Comparison of ENCODE assay signal across 21 cellular contexts in the genomic region with DNA sequence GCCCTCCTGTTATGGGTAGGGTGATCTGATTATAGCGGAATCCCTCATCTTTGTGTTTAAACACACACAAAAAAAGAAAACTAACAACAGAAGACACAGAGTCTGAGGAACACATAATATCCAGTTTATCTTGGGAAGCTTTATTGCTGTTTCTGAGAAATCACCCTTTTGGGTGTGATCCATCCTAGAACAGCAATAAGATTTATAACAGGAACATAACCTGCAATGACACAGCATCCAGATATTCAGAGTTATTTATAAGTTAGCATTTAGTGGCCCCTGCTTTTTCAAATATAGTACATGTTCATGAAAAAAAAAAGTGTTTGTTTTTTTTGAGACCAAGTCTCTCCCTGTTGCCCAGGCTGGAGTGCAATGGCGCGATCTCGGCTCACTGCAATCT.
"Had no signal": no experiment of that assay in that cellular context is flagged by ENCODE, and none has a peak within 500 bp of the region (broad histone marks: within the 10 kb centered on the region; RNA-seq: fewer than 3 reads in every experiment).

No MANE protein-coding gene starts in this region.

- ATAC-seq: activated CD4-positive, alpha-beta T cell treated with anti-CD3 and anti-CD28 coated beads for 36 hours; activated CD8-positive, alpha-beta memory T cell treated with anti-CD3 and anti-CD28 coated beads, Interleukin-2, amount 10 ng/mL, durations not matched to agents 7 days and 5 days; activated CD8-positive, alpha-beta T cell treated with anti-CD3 and anti-CD28 coated beads, Interleukin-2, amount 10 ng/mL, durations not matched to agents 7 days and 5 days; activated naive CD4-positive, alpha-beta T cell treated with anti-CD3 and anti-CD28 coated beads, Interleukin-2, amount 50 U/mL, for 72 hours; esophagus mucosa had no signal

- DNase-seq: activated CD4-positive, alpha-beta memory T cell treated with anti-CD3 and anti-CD28 coated beads for 36 hours; activated CD4-positive, alpha-beta T cell treated with anti-CD3 and anti-CD28 coated beads for 36 hours; activated CD4-positive, alpha-beta T cell treated with anti-CD3 and anti-CD28 coated beads, Interleukin-2, amount 10 ng/mL, durations not matched to agents 24 days and 14 days; activated CD4-positive, CD25-positive, alpha-beta regulatory T cell; activated CD4-positive, CD25-positive, alpha-beta regulatory T cell treated with anti-CD3 and anti-CD28 coated beads, Interleukin-2, amount 50 U/mL, for 72 hours; activated CD8-positive, alpha-beta memory T cell treated with anti-CD3 and anti-CD28 coated beads, Interleukin-2, amount 10 ng/mL, durations not matched to agents 7 days and 5 days; activated CD8-positive, alpha-beta memory T cell treated with anti-CD3 and anti-CD28 coated beads, Interleukin-2, amount 50 U/mL, for 4 hours; activated CD8-positive, alpha-beta T cell treated with anti-CD3 and anti-CD28 coated beads, Interleukin-2, amount 10 ng/mL, durations not matched to agents 7 days and 5 days; activated gamma-delta T cell; activated naive CD4-positive, alpha-beta T cell; activated naive CD4-positive, alpha-beta T cell treated with anti-CD3 and anti-CD28 coated beads, Interleukin-2, amount 10 ng/mL, durations not matched to agents 7 days and 5 days; activated naive CD8-positive, alpha-beta T cell treated with anti-CD3 and anti-CD28 coated beads, Interleukin-2, amount 10 ng/mL, durations not matched to agents 7 days and 5 days; activated T-cell treated with anti-CD3 and anti-CD28 coated beads, Interleukin-2, amount 50 U/mL, for 1 hour; activated T-cell treated with anti-CD3 and anti-CD28 coated beads, Interleukin-2, amount 50 U/mL, for 48 hours; caudate nucleus; effector memory CD4-positive, alpha-beta T cell; endodermal cell; foreskin fibroblast; T-helper 2 cell had no signal
